16 cellular contexts compared by ENCODE assay signal in the genomic region with DNA sequence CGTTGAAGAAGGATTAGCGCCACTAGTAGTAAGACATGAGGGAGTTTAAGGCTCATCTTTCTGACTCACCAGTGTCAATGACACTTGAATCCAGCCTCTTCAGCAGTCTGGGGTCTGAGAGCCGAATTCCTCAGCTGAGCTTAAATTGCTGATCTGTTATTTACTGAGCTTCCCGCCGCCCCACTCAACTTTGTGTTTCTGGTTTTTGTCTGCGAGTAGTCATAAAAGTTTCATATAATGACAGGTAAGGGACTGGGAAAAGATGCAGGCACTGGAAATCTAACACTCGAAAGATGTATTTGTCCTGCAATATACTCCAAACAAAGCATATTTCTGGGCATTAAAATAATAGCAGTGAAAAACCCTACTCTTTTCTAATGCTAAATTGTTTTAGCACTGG. TPM values are rescaled to one million over a fixed set of nuclear protein-coding genes. Genes with fewer than 3 reads are reported as not detected.
"Had no signal": no experiment of that assay in that cellular context is flagged by ENCODE, and none has a peak within 500 bp of the region (broad histone marks: within the 10 kb centered on the region; RNA-seq: fewer than 3 reads in every experiment).

No MANE protein-coding gene starts in this region.

- DNase-seq: activated B cell treated with CpG ODN at 0.5 μM for 24 hours; activated CD4-positive, alpha-beta T cell treated with anti-CD3 and anti-CD28 coated beads, Interleukin-2, amount 10 ng/mL, durations not matched to agents 24 days and 14 days; activated naive CD4-positive, alpha-beta T cell treated with anti-CD3 and anti-CD28 coated beads, Interleukin-2, amount 10 ng/mL, durations not matched to agents 7 days and 5 days; caudate nucleus; cortex of kidney; effector CD8-positive, alpha-beta T cell; hippocampal formation; immature natural killer cell; left cardiac atrium; naive thymus-derived CD4-positive, alpha-beta T cell; right cardiac atrium; stimulated activated CD4-positive, alpha-beta T cell treated with anti-CD3 and anti-CD28 coated beads, Interleukin-1b, Interleukin-23, amount 100 ng/mL, for 48 hours had no signal

- H3K27me3 ChIP-seq: tibial nerve had no signal

- H3K9me3 ChIP-seq: tibial nerve had no signal

- H3K4me3 ChIP-seq: lung had no signal

- H3K36me3 ChIP-seq: tibial nerve had no signal

- ATAC-seq: activated T-helper 17 cell treated with anti-CD3 and anti-CD28 coated beads, Interleukin-2, amount 50 U/mL, for 72 hours; left cardiac atrium; naive thymus-derived CD4-positive, alpha-beta T cell; right cardiac atrium; stimulated activated memory B cell treated with anti-CD40 and anti-IgM and Interleukin-4, amounts not matched to agents 10 μg/mL and 1 μg/mL and 100 μg/mL, for 72 hours had no signal

RNA-seq across cellular contexts. Expression of a gene that starts 51.2 kb away (rescaled TPM):
- total RNA-seq: activated B cell treated with CpG ODN at 0.5 μM for 24 hours; activated CD4-positive, alpha-beta T cell treated with anti-CD3 and anti-CD28 coated beads, Interleukin-2, amount 10 ng/mL, durations not matched to agents 24 days and 14 days; activated T-helper 17 cell treated with anti-CD3 and anti-CD28 coated beads, Interleukin-2, amount 50 U/mL, for 72 hours; naive thymus-derived CD4-positive, alpha-beta T cell had no signal
- polyA plus RNA-seq: immature natural killer cell; naive thymus-derived CD4-positive, alpha-beta T cell had no signal
